Comparison of ENCODE assay signal across 8 cellular contexts in genomic region chrX:46796574-46797191, GRCh38. TPM values are rescaled to one million over a fixed set of nuclear protein-coding genes. Genes with fewer than 3 reads are reported as not detected.
DNase-seq lines count a peak whose midpoint lies in the region; ATAC-seq and TF ChIP-seq lines count a peak whose summit lies in the region.

No MANE protein-coding gene starts in this region.

- H3K27me3 Mint-ChIP-seq in activated CD8-positive, alpha-beta memory T cell treated with anti-CD3 and anti-CD28 coated beads, Interleukin-2, amount 10 ng/mL, durations not matched to agents 7 days and 5 days: no peaks in the 10 kb centered on the region
- H3K27me3 Mint-ChIP-seq in endothelial cell (ENCODE audit: unreplicated experiment): no peaks in the 10 kb centered on the region
- peaks cover 0 to 5% (median 0%) of the 10 kb centered on the region in 3 donors for H3K27me3 Mint-ChIP-seq in naive B cell

- peak; percentile 57 for TF ChIP-seq CTCF in endothelial cell (IDR thresholded peaks at IDR 0.05; ENCODE audit: unreplicated experiment)

- H3K4me3 Mint-ChIP-seq in activated CD8-positive, alpha-beta memory T cell treated with anti-CD3 and anti-CD28 coated beads, Interleukin-2, amount 10 ng/mL, durations not matched to agents 7 days and 5 days: no peak overlapping the region
- H3K4me3 Mint-ChIP-seq in endothelial cell (ENCODE audit: unreplicated experiment): no peak overlapping the region
- no peak overlapping the region for H3K4me3 Mint-ChIP-seq in naive B cell
- no peak overlapping the region for H3K4me3 Mint-ChIP-seq in stimulated activated effector memory CD8-positive, alpha-beta T cell treated with anti-CD3 and anti-CD28 coated beads, Interleukin-12 subunit alpha, Interleukin-12 subunit beta, amount 100 ng/mL, for 72 hours

- ATAC-seq in HG03095 (IDR thresholded peaks at IDR 0.05; ENCODE audit: unreplicated experiment) (peak; percentile 70), naive B cell (ENCODE audit: low read depth in 2 of 2) (peak; percentile 65 to 82), HG03025 (IDR thresholded peaks at IDR 0.05; ENCODE audit: low FRiP score, unreplicated experiment) (no peak)
- ATAC-seq in activated CD8-positive, alpha-beta memory T cell treated with anti-CD3 and anti-CD28 coated beads, Interleukin-2, amount 10 ng/mL, durations not matched to agents 7 days and 5 days: peak; percentile 73
- peak; percentile 69 for ATAC-seq in stimulated activated effector memory CD8-positive, alpha-beta T cell treated with anti-CD3 and anti-CD28 coated beads, Interleukin-12 subunit alpha, Interleukin-12 subunit beta, amount 100 ng/mL, for 72 hours

- peaks cover 18% of the 10 kb centered on the region for H3K4me1 Mint-ChIP-seq in activated CD8-positive, alpha-beta memory T cell treated with anti-CD3 and anti-CD28 coated beads, Interleukin-2, amount 10 ng/mL, durations not matched to agents 7 days and 5 days
- H3K4me1 Mint-ChIP-seq in endothelial cell (ENCODE audit: unreplicated experiment) (no peaks in the 10 kb centered on the region), naive B cell (peaks cover 0 to 19% (median 7%) of the 10 kb centered on the region in 3 donors)
- H3K4me1 Mint-ChIP-seq in stimulated activated effector memory CD8-positive, alpha-beta T cell treated with anti-CD3 and anti-CD28 coated beads, Interleukin-12 subunit alpha, Interleukin-12 subunit beta, amount 100 ng/mL, for 72 hours: peaks cover 10% of the 10 kb centered on the region

- H3K9me3 Mint-ChIP-seq in activated CD8-positive, alpha-beta memory T cell treated with anti-CD3 and anti-CD28 coated beads, Interleukin-2, amount 10 ng/mL, durations not matched to agents 7 days and 5 days (ENCODE audit: low read depth): no peaks in the 10 kb centered on the region
- no peaks in the 10 kb centered on the region for H3K9me3 Mint-ChIP-seq in endothelial cell (ENCODE audit: unreplicated experiment)
- H3K9me3 Mint-ChIP-seq in naive B cell: no peaks in the 10 kb centered on the region
- no peaks in the 10 kb centered on the region for H3K9me3 Mint-ChIP-seq in stimulated activated effector memory CD8-positive, alpha-beta T cell treated with anti-CD3 and anti-CD28 coated beads, Interleukin-12 subunit alpha, Interleukin-12 subunit beta, amount 100 ng/mL, for 72 hours

- DNase-seq in DMS79 (lab: John Stamatoyannopoulos, UW) (peak; percentile 3), NOMO-1 treated with dmso at 0.1 percent for 144 hours (lab: John Stamatoyannopoulos, UW; ENCODE audit: unreplicated experiment) (peak; percentile 23), endothelial cell (ENCODE audit: low spot score) (peak; percentile 70), naive B cell (peak; percentile 59)
- DNase-seq in activated CD8-positive, alpha-beta memory T cell treated with anti-CD3 and anti-CD28 coated beads, Interleukin-2, amount 10 ng/mL, durations not matched to agents 7 days and 5 days: peak; percentile 78
- peak; percentile 50 to 72 for DNase-seq in stimulated activated effector memory CD8-positive, alpha-beta T cell treated with anti-CD3 and anti-CD28 coated beads, Interleukin-12 subunit alpha, Interleukin-12 subunit beta, amount 100 ng/mL, for 72 hours (ENCODE audit: low spot score in 2 of 2)

- H3K27ac Mint-ChIP-seq in activated CD8-positive, alpha-beta memory T cell treated with anti-CD3 and anti-CD28 coated beads, Interleukin-2, amount 10 ng/mL, durations not matched to agents 7 days and 5 days: no peak overlapping the region
- H3K27ac Mint-ChIP-seq in endothelial cell (ENCODE audit: unreplicated experiment) (no peak overlapping the region), naive B cell (peak overlapping the region in 1 of 6 donors; percentile 47)
- H3K27ac Mint-ChIP-seq in stimulated activated effector memory CD8-positive, alpha-beta T cell treated with anti-CD3 and anti-CD28 coated beads, Interleukin-12 subunit alpha, Interleukin-12 subunit beta, amount 100 ng/mL, for 72 hours: no peak overlapping the region

- no peaks in the 10 kb centered on the region for H3K36me3 Mint-ChIP-seq in activated CD8-positive, alpha-beta memory T cell treated with anti-CD3 and anti-CD28 coated beads, Interleukin-2, amount 10 ng/mL, durations not matched to agents 7 days and 5 days
- H3K36me3 Mint-ChIP-seq in endothelial cell (ENCODE audit: low read depth, unreplicated experiment): no peaks in the 10 kb centered on the region
- no peaks in the 10 kb centered on the region for H3K36me3 Mint-ChIP-seq in naive B cell
- no peaks in the 10 kb centered on the region for H3K36me3 Mint-ChIP-seq in stimulated activated effector memory CD8-positive, alpha-beta T cell treated with anti-CD3 and anti-CD28 coated beads, Interleukin-12 subunit alpha, Interleukin-12 subunit beta, amount 100 ng/mL, for 72 hours

- CTCF ChIA-PET in activated CD8-positive, alpha-beta memory T cell treated with anti-CD3 and anti-CD28 coated beads, Interleukin-2, amount 10 ng/mL, durations not matched to agents 7 days and 5 days (lab: Charles Lee): interaction anchor here (0.6 to 1.8 kb wide), 9 partner anchors 14 to 388 kb away, joined by 3 to 15 read pairs (median 4); partner anchors contain the start of gene SLC9A7

RNA-seq across cellular contexts. Expression of gene SLC9A7, which starts 37.8 kb away (rescaled TPM):
- total RNA-seq in activated CD8-positive, alpha-beta memory T cell treated with anti-CD3 and anti-CD28 coated beads, Interleukin-2, amount 10 ng/mL, durations not matched to agents 7 days and 5 days: 10 to 100 TPM in 1 of 2 experiments, 1 to 10 TPM in 1; 9.1 to 19.0 TPM
- 11.4 TPM for total RNA-seq in endothelial cell (ENCODE audit: unreplicated experiment)
- 10 to 100 TPM; 13.5 to 60.6 (median 42.5) TPM for polyA plus RNA-seq in naive B cell (ENCODE audit: low read depth in 6 of 6)

RNA-seq across cellular contexts. Expression of gene RP2, which starts 40.2 kb away (rescaled TPM):
- 10 to 100 TPM in 1 of 2 experiments, 1 to 10 TPM in 1; 9.6 to 11.3 TPM for total RNA-seq in activated CD8-positive, alpha-beta memory T cell treated with anti-CD3 and anti-CD28 coated beads, Interleukin-2, amount 10 ng/mL, durations not matched to agents 7 days and 5 days
- 16.6 TPM for total RNA-seq in endothelial cell (ENCODE audit: unreplicated experiment)
- 10 to 100 TPM; 12.0 to 18.9 (median 16.9) TPM for polyA plus RNA-seq in naive B cell (ENCODE audit: low read depth in 6 of 6)

Comparison
In these comparisons a context has a peak if more than half of its experiments do, and no peak if none do; other contexts are left out.
1. DNase-seq: peak in every context shown above with its lines; median percentile 78 in activated CD8-positive, alpha-beta memory T cell treated with anti-CD3 and anti-CD28 coated beads, Interleukin-2, amount 10 ng/mL, durations not matched to agents 7 days and 5 days; 70 in endothelial cell; 61 in stimulated activated effector memory CD8-positive, alpha-beta T cell treated with anti-CD3 and anti-CD28 coated beads, Interleukin-12 subunit alpha, Interleukin-12 subunit beta, amount 100 ng/mL, for 72 hours; 59 in naive B cell; 23 in NOMO-1 treated with dmso at 0.1 percent for 144 hours; 3 in DMS79.